26 cellular contexts compared by ENCODE assay signal in genomic region chr7:7347045-7347444, GRCh38.
"Had no signal": no experiment of that assay in that cellular context is flagged by ENCODE, and none has a peak within 500 bp of the region (broad histone marks: within the 10 kb centered on the region; RNA-seq: fewer than 3 reads in every experiment).

No MANE protein-coding gene starts in this region.

- H3K27ac ChIP-seq: ascending aorta, breast epithelium, cardiac muscle cell had no signal

- H3K4me3 ChIP-seq: ascending aorta, breast epithelium, cardiac muscle cell had no signal

- H3K36me3 ChIP-seq: ascending aorta, breast epithelium, cardiac muscle cell had no signal

- H3K4me3 Mint-ChIP-seq: activated CD4-positive, alpha-beta memory T cell treated with anti-CD3 and anti-CD28 coated beads, Interleukin-2, amount 10 ng/mL, durations not matched to agents 7 days and 5 days; activated CD4-positive, alpha-beta T cell treated with anti-CD3 and anti-CD28 coated beads, Interleukin-2, amount 10 ng/mL, durations not matched to agents 7 days and 5 days; activated naive CD4-positive, alpha-beta T cell treated with anti-CD3 and anti-CD28 coated beads, Interleukin-2, amount 10 ng/mL, durations not matched to agents 7 days and 5 days; activated naive CD8-positive, alpha-beta T cell treated with anti-CD3 and anti-CD28 coated beads, Interleukin-2, amount 10 ng/mL, durations not matched to agents 7 days and 5 days; activated T-cell treated with anti-CD3 and anti-CD28 coated beads, Interleukin-2, amount 50 U/mL, for 24 hours; activated T-cell treated with anti-CD3 and anti-CD28 coated beads, Interleukin-2, amount 50 U/mL, for 72 hours; brain; central memory CD8-positive, alpha-beta T cell; T-helper 17 cell; T-helper 2 cell treated with Interferon-gamma antibody and Interleukin-4, amounts not matched to agents 5 μg/mL and 100 μg/mL, for 36 hours had no signal

- H3K4me1 ChIP-seq: ascending aorta, breast epithelium had no signal

- H3K9me3 ChIP-seq: ascending aorta, breast epithelium had no signal

- H3K27me3 ChIP-seq: ascending aorta, breast epithelium, cardiac muscle cell had no signal

- H3K27ac Mint-ChIP-seq: activated CD4-positive, alpha-beta memory T cell treated with anti-CD3 and anti-CD28 coated beads, Interleukin-2, amount 10 ng/mL, durations not matched to agents 7 days and 5 days; activated CD4-positive, alpha-beta T cell treated with anti-CD3 and anti-CD28 coated beads, Interleukin-2, amount 10 ng/mL, durations not matched to agents 7 days and 5 days; activated naive CD4-positive, alpha-beta T cell treated with anti-CD3 and anti-CD28 coated beads, Interleukin-2, amount 10 ng/mL, durations not matched to agents 7 days and 5 days; activated naive CD4-positive, alpha-beta T cell treated with anti-CD3 and anti-CD28 coated beads, Interleukin-2, amount 50 U/mL, for 72 hours; activated naive CD8-positive, alpha-beta T cell treated with anti-CD3 and anti-CD28 coated beads, Interleukin-2, amount 10 ng/mL, durations not matched to agents 7 days and 5 days; activated T-cell treated with anti-CD3 and anti-CD28 coated beads, Interleukin-2, amount 50 U/mL, for 24 hours; activated T-cell treated with anti-CD3 and anti-CD28 coated beads, Interleukin-2, amount 50 U/mL, for 72 hours; brain; T-helper 17 cell; T-helper 2 cell treated with Interferon-gamma antibody and Interleukin-4, amounts not matched to agents 5 μg/mL and 100 μg/mL, for 36 hours had no signal

- DNase-seq: activated CD4-positive, alpha-beta memory T cell treated with anti-CD3 and anti-CD28 coated beads, Interleukin-2, amount 10 ng/mL, durations not matched to agents 7 days and 5 days; activated CD4-positive, alpha-beta T cell treated with anti-CD3 and anti-CD28 coated beads for 1 hour; activated CD4-positive, alpha-beta T cell treated with anti-CD3 and anti-CD28 coated beads for 4 hours; activated CD4-positive, alpha-beta T cell treated with anti-CD3 and anti-CD28 coated beads, Interleukin-2, amount 10 ng/mL, durations not matched to agents 7 days and 5 days; activated CD4-positive, alpha-beta T cell treated with anti-CD3 and anti-CD28 coated beads, Interleukin-2, amount 50 U/mL, for 4 hours; activated CD8-positive, alpha-beta memory T cell treated with anti-CD3 and anti-CD28 coated beads, Interleukin-2, amount 50 U/mL, for 48 hours; activated gamma-delta T cell; activated naive CD4-positive, alpha-beta T cell; activated naive CD4-positive, alpha-beta T cell treated with anti-CD3 and anti-CD28 coated beads, Interleukin-2, amount 10 ng/mL, durations not matched to agents 7 days and 5 days; activated naive CD8-positive, alpha-beta T cell treated with anti-CD3 and anti-CD28 coated beads, Interleukin-2, amount 10 ng/mL, durations not matched to agents 7 days and 5 days; activated T-cell treated with anti-CD3 and anti-CD28 coated beads for 4 hours; activated T-cell treated with anti-CD3 and anti-CD28 coated beads, Interleukin-2, amount 50 U/mL, for 24 hours; activated T-cell treated with anti-CD3 and anti-CD28 coated beads, Interleukin-2, amount 50 U/mL, for 72 hours; effector CD8-positive, alpha-beta T cell; foreskin fibroblast; head of caudate nucleus; T-helper 1 cell; T-helper 17 cell; T1000 had no signal

- H3K36me3 Mint-ChIP-seq: activated naive CD4-positive, alpha-beta T cell treated with anti-CD3 and anti-CD28 coated beads, Interleukin-2, amount 10 ng/mL, durations not matched to agents 7 days and 5 days; activated naive CD4-positive, alpha-beta T cell treated with anti-CD3 and anti-CD28 coated beads, Interleukin-2, amount 50 U/mL, for 72 hours; activated naive CD8-positive, alpha-beta T cell treated with anti-CD3 and anti-CD28 coated beads, Interleukin-2, amount 10 ng/mL, durations not matched to agents 7 days and 5 days; brain had no signal

- H3K4me1 Mint-ChIP-seq: activated CD4-positive, alpha-beta memory T cell treated with anti-CD3 and anti-CD28 coated beads, Interleukin-2, amount 10 ng/mL, durations not matched to agents 7 days and 5 days; activated CD4-positive, alpha-beta T cell treated with anti-CD3 and anti-CD28 coated beads, Interleukin-2, amount 10 ng/mL, durations not matched to agents 7 days and 5 days; activated naive CD4-positive, alpha-beta T cell treated with anti-CD3 and anti-CD28 coated beads, Interleukin-2, amount 10 ng/mL, durations not matched to agents 7 days and 5 days; activated naive CD8-positive, alpha-beta T cell treated with anti-CD3 and anti-CD28 coated beads, Interleukin-2, amount 10 ng/mL, durations not matched to agents 7 days and 5 days; brain; central memory CD8-positive, alpha-beta T cell had no signal

- H3K9me3 Mint-ChIP-seq: activated CD4-positive, alpha-beta memory T cell treated with anti-CD3 and anti-CD28 coated beads, Interleukin-2, amount 10 ng/mL, durations not matched to agents 7 days and 5 days; activated CD4-positive, alpha-beta T cell treated with anti-CD3 and anti-CD28 coated beads, Interleukin-2, amount 10 ng/mL, durations not matched to agents 7 days and 5 days; activated naive CD4-positive, alpha-beta T cell treated with anti-CD3 and anti-CD28 coated beads, Interleukin-2, amount 10 ng/mL, durations not matched to agents 7 days and 5 days; activated T-cell treated with anti-CD3 and anti-CD28 coated beads, Interleukin-2, amount 50 U/mL, for 24 hours; central memory CD8-positive, alpha-beta T cell; T-helper 2 cell treated with Interferon-gamma antibody and Interleukin-4, amounts not matched to agents 5 μg/mL and 100 μg/mL, for 36 hours had no signal
